ENCODE assay signal across 2 cellular contexts in the genomic region with DNA sequence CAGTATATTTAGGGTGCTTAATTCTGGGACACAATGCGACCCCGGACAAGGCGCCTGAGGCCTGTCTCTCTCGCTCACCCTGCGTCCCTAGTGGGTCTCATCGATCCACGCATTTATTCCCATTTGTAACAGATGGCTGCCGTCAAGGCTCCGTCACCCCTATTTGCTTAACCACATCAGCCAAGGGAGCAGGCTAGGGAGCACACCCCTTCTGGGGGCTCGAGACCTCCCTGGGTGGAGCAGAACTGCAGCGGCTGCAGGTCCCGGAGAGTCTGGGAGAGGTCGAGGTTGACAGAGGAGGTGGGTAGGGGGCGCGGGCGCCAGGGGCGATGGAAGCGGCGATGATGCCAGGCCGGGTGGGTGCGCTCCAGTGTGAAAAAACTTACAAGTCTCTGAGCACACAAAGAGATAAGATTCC.
TF ChIP-seq lines count a peak whose summit lies in the region.

No MANE protein-coding gene starts in this region.

TF ChIP-seq in HEK293T, 16 proteins besides CTCF, POLR2A, EP300 and RAD21 (continued from another document):
- TF ChIP-seq, protein P1, sequence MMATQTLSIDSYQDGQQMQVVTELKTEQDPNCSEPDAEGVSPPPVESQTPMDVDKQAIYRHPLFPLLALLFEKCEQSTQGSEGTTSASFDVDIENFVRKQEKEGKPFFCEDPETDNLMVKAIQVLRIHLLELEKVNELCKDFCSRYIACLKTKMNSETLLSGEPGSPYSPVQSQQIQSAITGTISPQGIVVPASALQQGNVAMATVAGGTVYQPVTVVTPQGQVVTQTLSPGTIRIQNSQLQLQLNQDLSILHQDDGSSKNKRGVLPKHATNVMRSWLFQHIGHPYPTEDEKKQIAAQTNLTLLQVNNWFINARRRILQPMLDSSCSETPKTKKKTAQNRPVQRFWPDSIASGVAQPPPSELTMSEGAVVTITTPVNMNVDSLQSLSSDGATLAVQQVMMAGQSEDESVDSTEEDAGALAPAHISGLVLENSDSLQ (IDR thresholded peaks at IDR 0.05) = no peak
- TF ChIP-seq L3MBTL2 (conservative IDR thresholded peaks at IDR 0.05) = no peak
- no peak for TF ChIP-seq BHLHE40 (IDR thresholded peaks at IDR 0.05; ENCODE audit: borderline replicate concordance)
- TF ChIP-seq ARNT (IDR thresholded peaks at IDR 0.05) = no peak
- TF ChIP-seq FOXM1 (IDR thresholded peaks at IDR 0.05; ENCODE audit: borderline replicate concordance) = no peak
- TF ChIP-seq ZNF384 (IDR thresholded peaks at IDR 0.05) = no peak
- no peak for TF ChIP-seq FOXK2 (IDR thresholded peaks at IDR 0.05)

TF ChIP-seq in WTC11, 78 proteins besides CTCF, POLR2A, EP300 and RAD21:
- TF ChIP-seq, protein P2, sequence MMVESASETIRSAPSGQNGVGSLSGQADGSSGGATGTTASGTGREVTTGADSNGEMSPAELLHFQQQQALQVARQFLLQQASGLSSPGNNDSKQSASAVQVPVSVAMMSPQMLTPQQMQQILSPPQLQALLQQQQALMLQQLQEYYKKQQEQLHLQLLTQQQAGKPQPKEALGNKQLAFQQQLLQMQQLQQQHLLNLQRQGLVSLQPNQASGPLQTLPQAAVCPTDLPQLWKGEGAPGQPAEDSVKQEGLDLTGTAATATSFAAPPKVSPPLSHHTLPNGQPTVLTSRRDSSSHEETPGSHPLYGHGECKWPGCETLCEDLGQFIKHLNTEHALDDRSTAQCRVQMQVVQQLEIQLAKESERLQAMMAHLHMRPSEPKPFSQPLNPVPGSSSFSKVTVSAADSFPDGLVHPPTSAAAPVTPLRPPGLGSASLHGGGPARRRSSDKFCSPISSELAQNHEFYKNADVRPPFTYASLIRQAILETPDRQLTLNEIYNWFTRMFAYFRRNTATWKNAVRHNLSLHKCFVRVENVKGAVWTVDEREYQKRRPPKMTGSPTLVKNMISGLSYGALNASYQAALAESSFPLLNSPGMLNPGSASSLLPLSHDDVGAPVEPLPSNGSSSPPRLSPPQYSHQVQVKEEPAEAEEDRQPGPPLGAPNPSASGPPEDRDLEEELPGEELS (CRISPR knock-in tag; IDR thresholded peaks at IDR 0.05) = no peak
- TF ChIP-seq SMAD3 (CRISPR knock-in tag; IDR thresholded peaks at IDR 0.05; ENCODE audit: borderline replicate concordance) (0 out of 2 replicates have a peak, but pooled peaks have one; percentile 13), ZNF263 (CRISPR knock-in tag; IDR thresholded peaks at IDR 0.05; ENCODE audit: low read depth) (no peak), OVOL2 (CRISPR knock-in tag; IDR thresholded peaks at IDR 0.05; ENCODE audit: borderline replicate concordance) (no peak), NR3C1 (CRISPR knock-in tag; conservative IDR thresholded peaks at IDR 0.05; ENCODE audit: low read depth) (no peak), ZNF121 (CRISPR knock-in tag; IDR thresholded peaks at IDR 0.05) (no peak)
- TF ChIP-seq, protein P3, sequence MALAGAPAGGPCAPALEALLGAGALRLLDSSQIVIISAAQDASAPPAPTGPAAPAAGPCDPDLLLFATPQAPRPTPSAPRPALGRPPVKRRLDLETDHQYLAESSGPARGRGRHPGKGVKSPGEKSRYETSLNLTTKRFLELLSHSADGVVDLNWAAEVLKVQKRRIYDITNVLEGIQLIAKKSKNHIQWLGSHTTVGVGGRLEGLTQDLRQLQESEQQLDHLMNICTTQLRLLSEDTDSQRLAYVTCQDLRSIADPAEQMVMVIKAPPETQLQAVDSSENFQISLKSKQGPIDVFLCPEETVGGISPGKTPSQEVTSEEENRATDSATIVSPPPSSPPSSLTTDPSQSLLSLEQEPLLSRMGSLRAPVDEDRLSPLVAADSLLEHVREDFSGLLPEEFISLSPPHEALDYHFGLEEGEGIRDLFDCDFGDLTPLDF (CRISPR knock-in tag; IDR thresholded peaks at IDR 0.05) = 0 out of 2 replicates have a peak, but pooled peaks have one; percentile 12
- TF ChIP-seq, protein P4, sequence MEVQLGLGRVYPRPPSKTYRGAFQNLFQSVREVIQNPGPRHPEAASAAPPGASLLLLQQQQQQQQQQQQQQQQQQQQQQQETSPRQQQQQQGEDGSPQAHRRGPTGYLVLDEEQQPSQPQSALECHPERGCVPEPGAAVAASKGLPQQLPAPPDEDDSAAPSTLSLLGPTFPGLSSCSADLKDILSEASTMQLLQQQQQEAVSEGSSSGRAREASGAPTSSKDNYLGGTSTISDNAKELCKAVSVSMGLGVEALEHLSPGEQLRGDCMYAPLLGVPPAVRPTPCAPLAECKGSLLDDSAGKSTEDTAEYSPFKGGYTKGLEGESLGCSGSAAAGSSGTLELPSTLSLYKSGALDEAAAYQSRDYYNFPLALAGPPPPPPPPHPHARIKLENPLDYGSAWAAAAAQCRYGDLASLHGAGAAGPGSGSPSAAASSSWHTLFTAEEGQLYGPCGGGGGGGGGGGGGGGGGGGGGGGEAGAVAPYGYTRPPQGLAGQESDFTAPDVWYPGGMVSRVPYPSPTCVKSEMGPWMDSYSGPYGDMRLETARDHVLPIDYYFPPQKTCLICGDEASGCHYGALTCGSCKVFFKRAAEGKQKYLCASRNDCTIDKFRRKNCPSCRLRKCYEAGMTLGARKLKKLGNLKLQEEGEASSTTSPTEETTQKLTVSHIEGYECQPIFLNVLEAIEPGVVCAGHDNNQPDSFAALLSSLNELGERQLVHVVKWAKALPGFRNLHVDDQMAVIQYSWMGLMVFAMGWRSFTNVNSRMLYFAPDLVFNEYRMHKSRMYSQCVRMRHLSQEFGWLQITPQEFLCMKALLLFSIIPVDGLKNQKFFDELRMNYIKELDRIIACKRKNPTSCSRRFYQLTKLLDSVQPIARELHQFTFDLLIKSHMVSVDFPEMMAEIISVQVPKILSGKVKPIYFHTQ (CRISPR knock-in tag; IDR thresholded peaks at IDR 0.05) = no peak
